11 cellular contexts compared by ENCODE assay signal in the genomic region with DNA sequence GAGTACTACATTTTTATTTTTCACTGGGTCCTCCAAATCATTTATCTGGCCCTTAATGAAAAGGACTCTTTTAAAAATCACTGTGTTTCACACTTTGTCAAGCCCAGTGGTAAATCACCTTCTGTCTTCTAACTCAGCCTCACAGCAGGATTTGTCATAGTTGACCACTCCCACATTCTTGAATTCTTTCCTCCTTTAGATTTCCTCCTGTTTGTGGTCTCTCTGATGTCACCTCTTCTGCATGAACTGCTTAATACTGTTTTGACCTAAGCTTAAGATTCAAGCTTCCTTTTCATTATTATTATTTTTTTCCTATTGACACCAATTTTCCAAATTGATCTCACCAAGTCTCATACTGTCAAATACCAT.
DNase-seq lines count a peak whose midpoint lies in the region; ATAC-seq, FAIRE-seq and TF ChIP-seq lines count a peak whose summit lies in the region.
"Had no signal": no experiment of that assay in that cellular context is flagged by ENCODE, and none has a peak within 500 bp of the region (broad histone marks: within the 10 kb centered on the region; RNA-seq: fewer than 3 reads in every experiment).

No MANE protein-coding gene starts in this region.

- no peak for FAIRE-seq in D721Med (lab: Jason Lieb, UNC)
- FAIRE-seq: GM12891 had no signal

- intact Hi-C loops in head of caudate nucleus (cut with DNase I): no loop called here

- no peak overlapping the region for H2AFZ ChIP-seq in GM23338

- ATAC-seq in GM23338 (no peak), RWPE2 (ENCODE audit: low read depth) (peak; percentile 61)
- ATAC-seq: activated naive CD4-positive, alpha-beta T cell treated with anti-CD3 and anti-CD28 coated beads, Interleukin-2, amount 50 U/mL, for 72 hours had no signal

- no peaks in the 10 kb centered on the region for H3K9me3 ChIP-seq in RWPE2 (ENCODE audit: severe bottlenecking)

- H3K27ac ChIP-seq in GM23338 (ENCODE audit: low read depth): no peak overlapping the region
- peak overlapping the region; percentile 48 for H3K27ac ChIP-seq in RWPE2 (ENCODE audit: poor library complexity, severe bottlenecking)

- no peak overlapping the region for H3K4me2 ChIP-seq in GM23338

- DNase-seq in GM23338 (ENCODE audit: low spot score) (peak; percentile 44), RWPE2 (ENCODE audit: low spot score) (no peak), fibroblast of pulmonary artery (ENCODE audit: low read depth) (peak; percentile 68), stromal cell of bone marrow (ENCODE audit: low read depth) (peak; percentile 6), head of caudate nucleus (no peak), D721Med (ENCODE audit: insufficient read length, low spot score) (no peak), NCI-H1694 (lab: John Stamatoyannopoulos, UW) (no peak)
- DNase-seq: NCI-H345, T1000 had no signal

- no peaks in the 10 kb centered on the region; the same call in 2 of the 3 replicates for H3K36me3 Mint-ChIP-seq in GM23338 (ENCODE audit: low read depth)
- H3K36me3 Mint-ChIP-seq: activated naive CD4-positive, alpha-beta T cell treated with anti-CD3 and anti-CD28 coated beads, Interleukin-2, amount 50 U/mL, for 72 hours had no signal

- H4K20me1 ChIP-seq in GM23338 (replicated peaks; ENCODE audit: insufficient read depth): no peaks in the 10 kb centered on the region

- H3K4me3 Mint-ChIP-seq in GM23338: no peak overlapping the region

- no peaks in the 10 kb centered on the region for H3K27me3 Mint-ChIP-seq in GM23338 (ENCODE audit: insufficient read depth, low read depth, poor library complexity)

- H3K36me3 ChIP-seq in GM23338 (ENCODE audit: insufficient read depth) (no peaks in the 10 kb centered on the region), RWPE2 (ENCODE audit: low read depth) (no peaks in the 10 kb centered on the region)

- H3K4me3 ChIP-seq in GM23338 (no peak overlapping the region), RWPE2 (ENCODE audit: severe bottlenecking) (no peak overlapping the region), fibroblast of pulmonary artery (replicated peaks; ENCODE audit: low read depth, low read length) (no peak overlapping the region)

- no peaks in the 10 kb centered on the region for H3K4me1 ChIP-seq in GM23338 (ENCODE audit: insufficient read depth)
- H3K4me1 ChIP-seq in RWPE2 (ENCODE audit: insufficient read depth, poor library complexity, severe bottlenecking): peaks cover 29% of the 10 kb centered on the region

- H3F3A ChIP-seq in GM23338 (replicated peaks; ENCODE audit: low read depth): no peaks in the 10 kb centered on the region

- no peaks in the 10 kb centered on the region for H3K79me2 ChIP-seq in GM23338 (replicated peaks; ENCODE audit: insufficient read depth)

- TF ChIP-seq CTCF in GM23338 (conservative IDR thresholded peaks at IDR 0.05; ENCODE audit: low read depth in 2 of 2) (no peak), RWPE2 (IDR thresholded peaks at IDR 0.05; ENCODE audit: poor library complexity, severe bottlenecking) (no peak), fibroblast of pulmonary artery (IDR thresholded peaks at IDR 0.05; ENCODE audit: low read length, missing control alignments) (no peak), D721Med (IDR thresholded peaks at IDR 0.05; ENCODE audit: insufficient read depth, missing control alignments) (no peak)

- H3K27me3 ChIP-seq in GM23338 (ENCODE audit: insufficient read depth) (no peaks in the 10 kb centered on the region), RWPE2 (ENCODE audit: insufficient read depth, poor library complexity, severe bottlenecking) (no peaks in the 10 kb centered on the region)

- H3K9me3 Mint-ChIP-seq in GM23338: no peaks in the 10 kb centered on the region

- H3K27ac Mint-ChIP-seq in GM23338: no peak overlapping the region
- H3K27ac Mint-ChIP-seq: activated naive CD4-positive, alpha-beta T cell treated with anti-CD3 and anti-CD28 coated beads, Interleukin-2, amount 50 U/mL, for 72 hours had no signal

- H3K9me2 ChIP-seq in GM23338 (ENCODE audit: insufficient read depth): 0 out of 2 replicates have a peak, but pooled peaks cover 5% of the 10 kb centered on the region

- H3K4me1 Mint-ChIP-seq in GM23338: peaks cover 11% of the 10 kb centered on the region; the same call in 2 of the 3 replicates

TF ChIP-seq in GM23338, 12 proteins besides CTCF, POLR2A, EP300 and RAD21 (continues in another document):
- TF ChIP-seq JUNB (IDR thresholded peaks at IDR 0.05; ENCODE audit: unreplicated experiment): no peak
- TF ChIP-seq, protein P1, sequence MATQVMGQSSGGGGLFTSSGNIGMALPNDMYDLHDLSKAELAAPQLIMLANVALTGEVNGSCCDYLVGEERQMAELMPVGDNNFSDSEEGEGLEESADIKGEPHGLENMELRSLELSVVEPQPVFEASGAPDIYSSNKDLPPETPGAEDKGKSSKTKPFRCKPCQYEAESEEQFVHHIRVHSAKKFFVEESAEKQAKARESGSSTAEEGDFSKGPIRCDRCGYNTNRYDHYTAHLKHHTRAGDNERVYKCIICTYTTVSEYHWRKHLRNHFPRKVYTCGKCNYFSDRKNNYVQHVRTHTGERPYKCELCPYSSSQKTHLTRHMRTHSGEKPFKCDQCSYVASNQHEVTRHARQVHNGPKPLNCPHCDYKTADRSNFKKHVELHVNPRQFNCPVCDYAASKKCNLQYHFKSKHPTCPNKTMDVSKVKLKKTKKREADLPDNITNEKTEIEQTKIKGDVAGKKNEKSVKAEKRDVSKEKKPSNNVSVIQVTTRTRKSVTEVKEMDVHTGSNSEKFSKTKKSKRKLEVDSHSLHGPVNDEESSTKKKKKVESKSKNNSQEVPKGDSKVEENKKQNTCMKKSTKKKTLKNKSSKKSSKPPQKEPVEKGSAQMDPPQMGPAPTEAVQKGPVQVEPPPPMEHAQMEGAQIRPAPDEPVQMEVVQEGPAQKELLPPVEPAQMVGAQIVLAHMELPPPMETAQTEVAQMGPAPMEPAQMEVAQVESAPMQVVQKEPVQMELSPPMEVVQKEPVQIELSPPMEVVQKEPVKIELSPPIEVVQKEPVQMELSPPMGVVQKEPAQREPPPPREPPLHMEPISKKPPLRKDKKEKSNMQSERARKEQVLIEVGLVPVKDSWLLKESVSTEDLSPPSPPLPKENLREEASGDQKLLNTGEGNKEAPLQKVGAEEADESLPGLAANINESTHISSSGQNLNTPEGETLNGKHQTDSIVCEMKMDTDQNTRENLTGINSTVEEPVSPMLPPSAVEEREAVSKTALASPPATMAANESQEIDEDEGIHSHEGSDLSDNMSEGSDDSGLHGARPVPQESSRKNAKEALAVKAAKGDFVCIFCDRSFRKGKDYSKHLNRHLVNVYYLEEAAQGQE (IDR thresholded peaks at IDR 0.05; ENCODE audit: unreplicated experiment): no peak
- TF ChIP-seq CREB1 (CRISPR knock-in tag; IDR thresholded peaks at IDR 0.05; ENCODE audit: low read depth): no peak
- TF ChIP-seq ZNF114 (CRISPR knock-in tag; IDR thresholded peaks at IDR 0.05): no peak
- TF ChIP-seq POLR2AphosphoS5 (IDR thresholded peaks at IDR 0.05; ENCODE audit: low read depth): no peak
- TF ChIP-seq ZNF331 (CRISPR knock-in tag; IDR thresholded peaks at IDR 0.05; ENCODE audit: low read depth): no peak
- no peak for TF ChIP-seq EZH2 (IDR thresholded peaks at IDR 0.05; ENCODE audit: low read depth, unreplicated experiment)
- TF ChIP-seq EZH2phosphoT487 (IDR thresholded peaks at IDR 0.05; ENCODE audit: unreplicated experiment): no peak
- no peak for TF ChIP-seq STAT1 (IDR thresholded peaks at IDR 0.05; ENCODE audit: unreplicated experiment)
- TF ChIP-seq NANOG (IDR thresholded peaks at IDR 0.05; ENCODE audit: borderline replicate concordance): no peak

Comparison
In these comparisons a context has a peak if more than half of its experiments do, and no peak if none do; other contexts are left out.
1. DNase-seq: peak in GM23338 (single experiment), fibroblast of pulmonary artery (single experiment) and stromal cell of bone marrow (single experiment); none in RWPE2 (single experiment), head of caudate nucleus (0 of 42), D721Med (single experiment) and NCI-H1694 (single experiment).